In genomic region chr2:61436092-61436491, GRCh38 we compare ENCODE assay signal across 1 cellular context.
TF ChIP-seq lines count a peak whose summit lies in the region.

No MANE protein-coding gene starts in this region.

TF ChIP-seq in HepG2, 621 proteins besides CTCF, POLR2A, EP300 and RAD21 (continued from another document):
- TF ChIP-seq ZNF609 (CRISPR knock-in tag; IDR thresholded peaks at IDR 0.05; ENCODE audit: borderline replicate concordance) (no peak), SP4 (CRISPR knock-in tag; IDR thresholded peaks at IDR 0.05) (no peak), SNAPC4 (CRISPR knock-in tag; IDR thresholded peaks at IDR 0.05) (no peak), ZNF24 (IDR thresholded peaks at IDR 0.05) (no peak), TBP (CRISPR knock-in tag; IDR thresholded peaks at IDR 0.05) (no peak), ZNF597 (CRISPR knock-in tag; IDR thresholded peaks at IDR 0.05) (no peak), SMARCE1 (IDR thresholded peaks at IDR 0.05; ENCODE audit: borderline replicate concordance) (no peak), ZNF891 (CRISPR knock-in tag; IDR thresholded peaks at IDR 0.05) (no peak)
